In genomic region chr19:44192127-44192526, GRCh38 we compare ENCODE assay signal across 29 cellular contexts.
"Had no signal": no experiment of that assay in that cellular context is flagged by ENCODE, and none has a peak within 500 bp of the region (broad histone marks: within the 10 kb centered on the region; RNA-seq: fewer than 3 reads in every experiment).

No MANE protein-coding gene starts in this region.

- H3K36me3 ChIP-seq: suprapubic skin, thoracic aorta, thyroid gland, transverse colon, upper lobe of left lung, upper lobe of right lung, uterus had no signal

- H3K27ac ChIP-seq: stomach, suprapubic skin, testis, thoracic aorta, thyroid gland, tibial artery, tibial nerve, transverse colon, upper lobe of left lung, upper lobe of right lung, uterus, vagina had no signal

- H3K9me3 Mint-ChIP-seq: type B pancreatic cell had no signal

- H3K27me3 Mint-ChIP-seq: stimulated activated naive CD8-positive, alpha-beta T cell treated with anti-CD3 and anti-CD28 coated beads, Interleukin-15, amount 100 ng/mL, for 72 hours; type B pancreatic cell had no signal

- H3K4me3 ChIP-seq: stomach, suprapubic skin, testis, thoracic aorta, thyroid gland, tibial artery, tibial nerve, transverse colon, upper lobe of left lung, upper lobe of right lung, uterus, vagina had no signal

- FAIRE-seq: urothelium cell line had no signal

- H3K9me3 ChIP-seq: testis, thyroid gland had no signal

- H3K4me1 Mint-ChIP-seq: stimulated activated effector memory CD8-positive, alpha-beta T cell treated with anti-CD3 and anti-CD28 coated beads, Interleukin-12 subunit alpha, Interleukin-12 subunit beta, amount 100 ng/mL, for 72 hours; stimulated activated memory B cell treated with anti-CD40 and anti-IgM and Interleukin-4, amounts not matched to agents 10 μg/mL and 1 μg/mL and 100 μg/mL, for 72 hours; stimulated activated naive B cell treated with anti-CD40 and anti-IgM and Interleukin-4, amounts not matched to agents 10 μg/mL and 1 μg/mL and 100 μg/mL, for 72 hours; stimulated activated naive CD8-positive, alpha-beta T cell treated with anti-CD3 and anti-CD28 coated beads, Interleukin-15, amount 100 ng/mL, for 72 hours had no signal

- H3K4me3 Mint-ChIP-seq: stimulated activated effector memory CD8-positive, alpha-beta T cell treated with anti-CD3 and anti-CD28 coated beads, Interleukin-12 subunit alpha, Interleukin-12 subunit beta, amount 100 ng/mL, for 72 hours; stimulated activated memory B cell treated with anti-CD40 and anti-IgM and Interleukin-4, amounts not matched to agents 10 μg/mL and 1 μg/mL and 100 μg/mL, for 72 hours; stimulated activated naive B cell treated with anti-CD40 and anti-IgM and Interleukin-4, amounts not matched to agents 10 μg/mL and 1 μg/mL and 100 μg/mL, for 72 hours; stimulated activated naive CD8-positive, alpha-beta T cell treated with anti-CD3 and anti-CD28 coated beads, Interleukin-15, amount 100 ng/mL, for 72 hours; stimulated activated naive CD8-positive, alpha-beta T cell treated with anti-CD3 and anti-CD28 coated beads, Interleukin-15, Interleukin-2, amounts not matched to agents 100 ng/mL and 50 ng/mL, for 24 hours; type B pancreatic cell had no signal

- H3K27ac Mint-ChIP-seq: stimulated activated effector memory CD8-positive, alpha-beta T cell treated with anti-CD3 and anti-CD28 coated beads, Interleukin-12 subunit alpha, Interleukin-12 subunit beta, amount 100 ng/mL, for 72 hours; stimulated activated memory B cell treated with anti-CD40 and anti-IgM and Interleukin-4, amounts not matched to agents 10 μg/mL and 1 μg/mL and 100 μg/mL, for 72 hours; stimulated activated naive B cell treated with anti-CD40 and anti-IgM and Interleukin-4, amounts not matched to agents 10 μg/mL and 1 μg/mL and 100 μg/mL, for 72 hours; stimulated activated naive CD8-positive, alpha-beta T cell treated with anti-CD3 and anti-CD28 coated beads, Interleukin-15, amount 100 ng/mL, for 72 hours; stimulated activated naive CD8-positive, alpha-beta T cell treated with anti-CD3 and anti-CD28 coated beads, Interleukin-15, Interleukin-2, amounts not matched to agents 100 ng/mL and 50 ng/mL, for 24 hours; type B pancreatic cell had no signal

- H3K36me3 Mint-ChIP-seq: stimulated activated effector memory CD8-positive, alpha-beta T cell treated with anti-CD3 and anti-CD28 coated beads, Interleukin-12 subunit alpha, Interleukin-12 subunit beta, amount 100 ng/mL, for 72 hours had no signal

- DNase-seq: stimulated activated CD4-positive, alpha-beta T cell treated with anti-CD3 and anti-CD28 coated beads, Interleukin-2, amount 100 ng/mL, for 48 hours; stimulated activated CD4-positive, alpha-beta T cell treated with anti-CD3 and anti-CD28 coated beads, Interleukin-4, amount 100 ng/mL, for 1 hour; stimulated activated CD4-positive, alpha-beta T cell treated with anti-CD3 and anti-CD28 coated beads, Interleukin-4, amount 100 ng/mL, for 24 hours; stimulated activated CD4-positive, alpha-beta T cell treated with anti-CD3 and anti-CD28 coated beads, Interleukin-4, amount 100 ng/mL, for 4 hours; stimulated activated CD8-positive, alpha-beta memory T cell treated with anti-CD3 and anti-CD28 coated beads, Interleukin-4, amount 100 ng/mL, for 48 hours; stimulated activated naive B cell treated with anti-CD40 and anti-IgM and Interleukin-4, amounts not matched to agents 10 μg/mL and 1 μg/mL and 100 μg/mL, for 72 hours; stimulated activated naive CD4-positive, alpha-beta T cell; stimulated activated naive CD4-positive, alpha-beta T cell treated with Interleukin-2 at 50 U/mL for 16 hours; stimulated activated naive CD8-positive, alpha-beta T cell treated with anti-CD3 and anti-CD28 coated beads, Interleukin-15, amount 100 ng/mL, for 72 hours; stimulated activated naive CD8-positive, alpha-beta T cell treated with anti-CD3 and anti-CD28 coated beads, Interleukin-15, Interleukin-2, amounts not matched to agents 100 U/mL and 50 U/mL, for 24 hours; stomach; substantia nigra; testis; thyroid gland; tibial artery; transverse colon; trophoblast cell; upper lobe of left lung; upper lobe of right lung; uterus had no signal

- H3K4me1 ChIP-seq: stomach, suprapubic skin, testis, thyroid gland, tibial artery, tibial nerve, transverse colon, upper lobe of left lung, upper lobe of right lung, uterus, vagina had no signal
